In genomic region chr15:39472661-39473657, GRCh38 we compare ENCODE assay signal across 8 cellular contexts.
DNase-seq lines count a peak whose midpoint lies in the region; TF ChIP-seq lines count a peak whose summit lies in the region.
"Had no signal": no experiment of that assay in that cellular context is flagged by ENCODE, and none has a peak within 500 bp of the region (broad histone marks: within the 10 kb centered on the region; RNA-seq: fewer than 3 reads in every experiment).

No MANE protein-coding gene starts in this region.

- no peak overlapping the region for H3K4me3 ChIP-seq in SJCRH30
- H3K4me3 ChIP-seq in uterus: no peak overlapping the region
- H3K4me3 ChIP-seq in CD4-positive, alpha-beta memory T cell (ENCODE audit: low read length in 2 of 2): no peak overlapping the region

- H3K36me3 Mint-ChIP-seq in nephron (ENCODE audit: low read depth): no peaks in the 10 kb centered on the region
- no peaks in the 10 kb centered on the region for H3K36me3 Mint-ChIP-seq in CD4-positive, alpha-beta memory T cell

- TF ChIP-seq CTCF in nephron (IDR thresholded peaks at IDR 0.05; ENCODE audit: unreplicated experiment in 3 of 3): no peak
- TF ChIP-seq CTCF in uterus (IDR thresholded peaks at IDR 0.05): peak in 1 of 4 experiments; percentile 12

- no peaks in the 10 kb centered on the region for H3K27me3 ChIP-seq in SJCRH30
- no peaks in the 10 kb centered on the region for H3K27me3 ChIP-seq in uterus
- H3K27me3 ChIP-seq in CD4-positive, alpha-beta memory T cell (ENCODE audit: insufficient read depth, low read length): no peaks in the 10 kb centered on the region

- no peaks in the 10 kb centered on the region for H3K27me3 Mint-ChIP-seq in nephron (ENCODE audit: low read depth)
- H3K27me3 Mint-ChIP-seq in CD4-positive, alpha-beta memory T cell: peaks cover 2 to 4% of the 10 kb centered on the region in 2 donors

- CTCF ChIA-PET in CD4-positive, alpha-beta memory T cell (lab: Charles Lee; ENCODE audit: partially characterized antibody): no interaction called here

- peak overlapping the region; percentile 93 to 97 (median 94) for H3K27ac Mint-ChIP-seq in nephron
- H3K27ac Mint-ChIP-seq in CD4-positive, alpha-beta memory T cell: no peak overlapping the region
- H3K27ac Mint-ChIP-seq: T-helper 1 cell treated with Interleukin-12 subunit alpha and Interleukin-12 subunit beta and Interleukin-4 antibody, amounts not matched to agents 30 μg/mL and 1 μg/mL, for 36 hours had no signal

- no peaks in the 10 kb centered on the region for H3K36me3 ChIP-seq in SJCRH30
- no peaks in the 10 kb centered on the region for H3K36me3 ChIP-seq in uterus
- H3K36me3 ChIP-seq in CD4-positive, alpha-beta memory T cell (ENCODE audit: insufficient read depth, low read length): no peaks in the 10 kb centered on the region

- peaks cover 45% of the 10 kb centered on the region for H3K4me1 Mint-ChIP-seq in nephron
- H3K4me1 Mint-ChIP-seq in CD4-positive, alpha-beta memory T cell: no peaks in the 10 kb centered on the region

- TF ChIP-seq POLR2A in uterus (IDR thresholded peaks at IDR 0.05): no peak

- DNase-seq in SJCRH30 (peak; percentile 19 to 39), fibroblast of peridontal ligament (ENCODE audit: extremely low read depth) (peak; percentile 23), uterus (peak; percentile 97 to 98), iPS-NIHi7 (ENCODE audit: extremely low spot score) (no peak), GF-D8 (lab: John Stamatoyannopoulos, UW) (no peak)
- DNase-seq in CD4-positive, alpha-beta memory T cell: no peak

- intact Hi-C loops in uterus (cut with DNase I; ENCODE audit: low total_unique reads): no loop called here
- intact Hi-C loops in CD4-positive, alpha-beta memory T cell (cut with micrococcal nuclease): no loop called here

- POLR2A ChIA-PET in CD4-positive, alpha-beta memory T cell (lab: Charles Lee; ENCODE audit: partially characterized antibody): no interaction called here

- H3K9me3 ChIP-seq in SJCRH30 (replicated peaks): no peaks in the 10 kb centered on the region
- H3K9me3 ChIP-seq in uterus: no peaks in the 10 kb centered on the region
- no peaks in the 10 kb centered on the region for H3K9me3 ChIP-seq in CD4-positive, alpha-beta memory T cell (ENCODE audit: control insufficient read depth in 1 of 2, low read length in 2 of 2)

- H3K4me1 ChIP-seq in SJCRH30 (no peaks in the 10 kb centered on the region; the same call in 1 of the 2 replicates), uterus (peaks cover 3 to 11% of the 10 kb centered on the region in 2 donors)
- no peaks in the 10 kb centered on the region for H3K4me1 ChIP-seq in CD4-positive, alpha-beta memory T cell (ENCODE audit: insufficient read depth, low read length)

- H3K9me3 Mint-ChIP-seq in nephron: peaks cover 5% of the 10 kb centered on the region
- H3K9me3 Mint-ChIP-seq in CD4-positive, alpha-beta memory T cell: no peaks in the 10 kb centered on the region
- H3K9me3 Mint-ChIP-seq: T-helper 1 cell treated with Interleukin-12 subunit alpha and Interleukin-12 subunit beta and Interleukin-4 antibody, amounts not matched to agents 30 μg/mL and 1 μg/mL, for 36 hours had no signal

- H3K4me3 Mint-ChIP-seq in nephron: peak overlapping the region in 2 of 3 experiments; percentile 6 to 10
- H3K4me3 Mint-ChIP-seq in CD4-positive, alpha-beta memory T cell: no peak overlapping the region
- H3K4me3 Mint-ChIP-seq: T-helper 1 cell treated with Interleukin-12 subunit alpha and Interleukin-12 subunit beta and Interleukin-4 antibody, amounts not matched to agents 30 μg/mL and 1 μg/mL, for 36 hours had no signal

- H3K27ac ChIP-seq in SJCRH30 (no peak overlapping the region), uterus (peak overlapping the region; percentile 89 to 91)
- H3K27ac ChIP-seq in CD4-positive, alpha-beta memory T cell (ENCODE audit: low read depth, low read length): no peak overlapping the region

Comparison
In these comparisons a context has a peak if more than half of its experiments do, and no peak if none do; other contexts are left out.
1. DNase-seq: peak in SJCRH30 (2 of 2), fibroblast of peridontal ligament (single experiment) and uterus (2 of 2); none in iPS-NIHi7 (single experiment), GF-D8 (single experiment) and CD4-positive, alpha-beta memory T cell (0 of 5).
2. H3K27ac ChIP-seq: peak in uterus (2 of 2); none in SJCRH30 (single experiment) and CD4-positive, alpha-beta memory T cell (single experiment).
3. H3K27ac Mint-ChIP-seq: peak in nephron (3 of 3); none in CD4-positive, alpha-beta memory T cell (0 of 7).
4. H3K4me3 Mint-ChIP-seq: peak in nephron (2 of 3); none in CD4-positive, alpha-beta memory T cell (0 of 8).